ENCODE assay signal across 1 cellular context in the genomic region with DNA sequence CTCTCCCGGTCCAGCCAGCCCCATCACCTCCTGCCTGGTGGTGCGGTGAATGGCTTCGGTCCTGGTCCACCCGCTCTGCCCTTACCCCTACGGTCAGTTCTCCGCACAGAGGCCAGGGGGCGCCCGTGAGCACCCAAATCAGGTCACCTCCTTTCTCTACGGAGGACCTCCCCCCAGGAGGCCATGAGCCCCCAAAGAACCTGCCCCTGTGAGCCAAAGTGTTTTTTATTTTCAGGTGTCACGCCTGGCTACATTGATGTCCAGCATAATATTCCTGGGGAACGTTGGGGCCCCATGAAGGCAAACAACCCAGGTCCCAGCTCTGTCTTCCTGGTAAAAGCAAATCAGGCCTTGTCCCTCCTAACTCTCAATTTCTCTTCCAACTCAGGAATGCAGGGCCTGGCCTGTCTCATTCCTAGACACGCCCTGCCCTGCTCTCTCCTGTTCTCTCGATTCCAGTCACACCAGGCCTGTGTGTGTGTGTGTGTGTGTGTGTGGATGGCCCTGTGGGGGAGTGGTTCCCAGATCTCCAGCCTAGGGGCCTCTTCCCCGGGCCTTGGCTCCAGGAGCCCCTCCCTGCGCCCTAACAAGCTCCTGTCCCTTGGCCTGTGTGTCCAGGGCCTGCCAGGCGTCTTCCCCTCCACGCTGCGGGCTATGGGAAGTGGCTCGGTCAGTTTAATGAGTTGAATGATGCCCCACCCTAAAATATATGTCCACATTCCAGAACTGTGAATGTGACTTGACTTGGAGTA.
TF ChIP-seq lines count a peak whose summit lies in the region.

No MANE protein-coding gene starts in this region.

TF ChIP-seq in SK-N-SH, 30 proteins besides CTCF, POLR2A, EP300 and RAD21 (continued from another document):
- TF ChIP-seq, protein P1, sequence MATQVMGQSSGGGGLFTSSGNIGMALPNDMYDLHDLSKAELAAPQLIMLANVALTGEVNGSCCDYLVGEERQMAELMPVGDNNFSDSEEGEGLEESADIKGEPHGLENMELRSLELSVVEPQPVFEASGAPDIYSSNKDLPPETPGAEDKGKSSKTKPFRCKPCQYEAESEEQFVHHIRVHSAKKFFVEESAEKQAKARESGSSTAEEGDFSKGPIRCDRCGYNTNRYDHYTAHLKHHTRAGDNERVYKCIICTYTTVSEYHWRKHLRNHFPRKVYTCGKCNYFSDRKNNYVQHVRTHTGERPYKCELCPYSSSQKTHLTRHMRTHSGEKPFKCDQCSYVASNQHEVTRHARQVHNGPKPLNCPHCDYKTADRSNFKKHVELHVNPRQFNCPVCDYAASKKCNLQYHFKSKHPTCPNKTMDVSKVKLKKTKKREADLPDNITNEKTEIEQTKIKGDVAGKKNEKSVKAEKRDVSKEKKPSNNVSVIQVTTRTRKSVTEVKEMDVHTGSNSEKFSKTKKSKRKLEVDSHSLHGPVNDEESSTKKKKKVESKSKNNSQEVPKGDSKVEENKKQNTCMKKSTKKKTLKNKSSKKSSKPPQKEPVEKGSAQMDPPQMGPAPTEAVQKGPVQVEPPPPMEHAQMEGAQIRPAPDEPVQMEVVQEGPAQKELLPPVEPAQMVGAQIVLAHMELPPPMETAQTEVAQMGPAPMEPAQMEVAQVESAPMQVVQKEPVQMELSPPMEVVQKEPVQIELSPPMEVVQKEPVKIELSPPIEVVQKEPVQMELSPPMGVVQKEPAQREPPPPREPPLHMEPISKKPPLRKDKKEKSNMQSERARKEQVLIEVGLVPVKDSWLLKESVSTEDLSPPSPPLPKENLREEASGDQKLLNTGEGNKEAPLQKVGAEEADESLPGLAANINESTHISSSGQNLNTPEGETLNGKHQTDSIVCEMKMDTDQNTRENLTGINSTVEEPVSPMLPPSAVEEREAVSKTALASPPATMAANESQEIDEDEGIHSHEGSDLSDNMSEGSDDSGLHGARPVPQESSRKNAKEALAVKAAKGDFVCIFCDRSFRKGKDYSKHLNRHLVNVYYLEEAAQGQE (IDR thresholded peaks at IDR 0.05; ENCODE audit: low read depth, low read length), result no peak
- TF ChIP-seq FOXM1 (IDR thresholded peaks at IDR 0.05; ENCODE audit: low read depth) (no peak), IRF3 (IDR thresholded peaks at IDR 0.05; ENCODE audit: low read depth, low read length) (no peak), GATA2 (CRISPR knock-in tag; IDR thresholded peaks at IDR 0.05) (no peak), MEF2A (IDR thresholded peaks at IDR 0.05; ENCODE audit: borderline replicate concordance, low read depth) (no peak), RXRA (IDR thresholded peaks at IDR 0.05; ENCODE audit: borderline replicate concordance, low read depth) (no peak), FOXJ3 (CRISPR knock-in tag; IDR thresholded peaks at IDR 0.05) (no peak), TCF12 (IDR thresholded peaks at IDR 0.05) (no peak), EZH2phosphoT487 (IDR thresholded peaks at IDR 0.05; ENCODE audit: borderline replicate concordance, low read depth) (no peak)
TF ChIP-seq in SK-N-SH: peak in this region for 0.
